1 cellular context compared by ENCODE assay signal in genomic region chr1:205746757-205747412, GRCh38.
TF ChIP-seq lines count a peak whose summit lies in the region.

No MANE protein-coding gene starts in this region.

TF ChIP-seq in H1, 55 proteins besides CTCF, POLR2A, EP300 and RAD21:
- TF ChIP-seq SRF (IDR thresholded peaks at IDR 0.05; ENCODE audit: low read depth, low read length) (no peak), TBP (IDR thresholded peaks at IDR 0.05; ENCODE audit: low read depth, low read length) (no peak), SAP30 (IDR thresholded peaks at IDR 0.05; ENCODE audit: insufficient read depth, insufficient replicate concordance, low read length) (no peak), KDM1A (IDR thresholded peaks at IDR 0.05; ENCODE audit: borderline replicate concordance, low read length) (no peak), TEAD4 (IDR thresholded peaks at IDR 0.05; ENCODE audit: low read depth, low read length) (no peak), ASH2L (IDR thresholded peaks at IDR 0.05; ENCODE audit: low read length) (no peak), JUN (IDR thresholded peaks at IDR 0.05; ENCODE audit: low read depth, low read length) (no peak), TAF1 (IDR thresholded peaks at IDR 0.05; ENCODE audit: low read depth, low read length) (no peak), BACH1 (IDR thresholded peaks at IDR 0.05; ENCODE audit: low read length) (no peak), SIN3A (conservative IDR thresholded peaks at IDR 0.05 in 1 of 2, IDR thresholded peaks at IDR 0.05 in 1 of 2; ENCODE audit: low read depth in 1 of 2, low read length in 2 of 2) (no peak)
